34 cellular contexts compared by ENCODE assay signal in genomic region chr12:128109636-128110035, GRCh38.
"Had no signal": no experiment of that assay in that cellular context is flagged by ENCODE, and none has a peak within 500 bp of the region (broad histone marks: within the 10 kb centered on the region; RNA-seq: fewer than 3 reads in every experiment).

No MANE protein-coding gene starts in this region.

- H3K36me3 ChIP-seq: MG63 had no signal

- H3K9me3 ChIP-seq: MG63 had no signal

- DNase-seq: Karpas-422, Kasumi-1, MG63, MM.1S, MV-4-11, NCI-H1048, NCI-H1092, NCI-H1092 treated with DMSO at 0.1 percent for 48 hours, NCI-H1105, NCI-H1105 treated with DMSO at 0.1 percent for 48 hours, NCI-H1417, NCI-H1417 treated with DMSO at 0.1 percent for 48 hours, NCI-H1436, NCI-H1436 treated with DMSO at 0.1 percent for 48 hours, NCI-H146, NCI-H1694, NCI-H1694 treated with DMSO at 0.1 percent for 48 hours, NCI-H187, NCI-H187 treated with DMSO at 0.1 percent for 48 hours, NCI-H1930, NCI-H2029, NCI-H2029 treated with DMSO at 0.1 percent for 48 hours, NCI-H2081, NCI-H2081 treated with DMSO at 0.1 percent for 48 hours, NCI-H2107, NCI-H2171, NCI-H2171 treated with DMSO at 0.1 percent for 48 hours, NCI-H2227 treated with DMSO at 0.1 percent for 48 hours, NCI-H226, NCI-H345, NCI-H446, NCI-H446 treated with DMSO at 0.1 percent for 48 hours, NCI-H510A, NCI-H510A treated with DMSO at 0.1 percent for 48 hours had no signal

- H3K4me3 ChIP-seq: MG63 had no signal

- H3K27me3 ChIP-seq: MG63 had no signal
